8 cellular contexts compared by ENCODE assay signal in genomic region chr2:7427293-7428060, GRCh38.
DNase-seq lines count a peak whose midpoint lies in the region; ATAC-seq and TF ChIP-seq lines count a peak whose summit lies in the region.

No MANE protein-coding gene starts in this region.

- no peak overlapping the region for H3K9ac ChIP-seq in SK-N-SH

- peak; percentile 96 for TF ChIP-seq RAD21 in SK-N-SH (IDR thresholded peaks at IDR 0.05; ENCODE audit: low read length)

- TF ChIP-seq CTCF in AG10803 (conservative IDR thresholded peaks at IDR 0.05; ENCODE audit: low read length): peak; percentile 79
- TF ChIP-seq CTCF in GM12875 (IDR thresholded peaks at IDR 0.05; ENCODE audit: borderline replicate concordance, insufficient read depth, low read depth, low read length): peak; percentile 54; the same call in 1 of the 2 replicates
- TF ChIP-seq CTCF in SK-N-SH (IDR thresholded peaks at IDR 0.05): peak; percentile 90

- no peaks in the 10 kb centered on the region for H3K36me3 ChIP-seq in SK-N-SH (replicated peaks in 1 of 2; ENCODE audit: control insufficient read depth in 1 of 2, insufficient read depth in 2 of 2, low read length in 1 of 2)

- H3K4me2 ChIP-seq in SK-N-SH: no peak overlapping the region

- WGBS in SK-N-SH (ENCODE audit: low lambda C conversion rate): 35% methylated on average over 8 of the region's 8 CpGs

- CTCF ChIA-PET in SK-N-SH (lab: Yijun Ruan, JAX): interaction anchor here (0.5 to 5.0 kb wide), 123 partner anchors 10 to 1712 kb away, joined by 3 to 48 read pairs (median 4); partner anchors contain the start of gene ID2

- H3K27ac ChIP-seq in SK-N-SH (ENCODE audit: low read depth in 2 of 2, low read length in 1 of 2): no peak overlapping the region

- POLR2A ChIA-PET in SK-N-SH (lab: Yijun Ruan, JAX): interaction anchor here (1.8 kb wide), 1 partner anchor 1254 kb away, joined by 6 read pairs; the partner anchor contains the start of gene ID2

- H4K20me1 ChIP-seq in SK-N-SH (ENCODE audit: insufficient read depth): no peaks in the 10 kb centered on the region

- no peaks in the 10 kb centered on the region for H3F3A ChIP-seq in SK-N-SH (replicated peaks; ENCODE audit: insufficient read depth)

- peaks cover 28 to 36% of the 10 kb centered on the region in 2 donors for H3K4me1 Mint-ChIP-seq in effector memory CD8-positive, alpha-beta T cell (ENCODE audit: low read depth in 2 of 2)

- peak; percentile 60 for DNase-seq in AG10803 (ENCODE audit: low read depth)
- peak; percentile 75 for DNase-seq in NCI-H146 (lab: John Stamatoyannopoulos, UW)
- peak; percentile 80 for DNase-seq in SK-N-SH
- DNase-seq in effector memory CD8-positive, alpha-beta T cell: peak; percentile 42 to 55 (median 48)
- DNase-seq in midbrain (lab: John Stamatoyannopoulos, UW): peak; percentile 47
- no peak for DNase-seq in stimulated activated CD4-positive, alpha-beta T cell treated with anti-CD3 and anti-CD28 coated beads, Interleukin-15, amount 100 ng/mL, for 24 hours

- no peaks in the 10 kb centered on the region for H3K9me2 ChIP-seq in SK-N-SH

- H3K4me1 ChIP-seq in SK-N-SH (ENCODE audit: control insufficient read depth in 1 of 2, insufficient read depth in 2 of 2, low read depth in 1 of 2, low read length in 1 of 2): peaks cover 0 to 4% of the 10 kb centered on the region in 2 experiments; a peak in 2 of 4 replicates

- H3K9me3 Mint-ChIP-seq in effector memory CD8-positive, alpha-beta T cell: no peaks in the 10 kb centered on the region

- H3K36me3 Mint-ChIP-seq in effector memory CD8-positive, alpha-beta T cell (ENCODE audit: insufficient read depth): no peaks in the 10 kb centered on the region

- no peaks in the 10 kb centered on the region for H3K9me3 ChIP-seq in SK-N-SH

- H3K27me3 Mint-ChIP-seq in effector memory CD8-positive, alpha-beta T cell: peaks cover 0 to 4% of the 10 kb centered on the region in 2 donors

- peak overlapping the region in 1 of 2 donors; percentile 59 for H3K27ac Mint-ChIP-seq in effector memory CD8-positive, alpha-beta T cell

- no peaks in the 10 kb centered on the region for H3K79me2 ChIP-seq in SK-N-SH (ENCODE audit: insufficient read depth)

- peak overlapping the region in 1 of 2 donors; percentile 42 for H3K4me3 Mint-ChIP-seq in effector memory CD8-positive, alpha-beta T cell

- no peak overlapping the region for H2AFZ ChIP-seq in SK-N-SH (ENCODE audit: low read depth)

- TF ChIP-seq EP300 in SK-N-SH (IDR thresholded peaks at IDR 0.05; ENCODE audit: borderline replicate concordance in 1 of 2, low read depth in 1 of 2, low read length in 1 of 2): peak in 1 of 2 experiments; percentile 11; a peak in 1 of 4 replicates

- H3K27me3 ChIP-seq in SK-N-SH (ENCODE audit: insufficient read depth): no peaks in the 10 kb centered on the region

- H3K4me3 ChIP-seq in AG10803 (ENCODE audit: low read length): no peak overlapping the region
- H3K4me3 ChIP-seq in GM12875 (ENCODE audit: low read depth, low read length): no peak overlapping the region
- no peak overlapping the region for H3K4me3 ChIP-seq in SK-N-SH (ENCODE audit: low read depth in 2 of 2, low read length in 1 of 2)

- ATAC-seq in effector memory CD8-positive, alpha-beta T cell (replicated peaks): peak; percentile 48
- no peak for ATAC-seq in HG03565 (IDR thresholded peaks at IDR 0.05; ENCODE audit: unreplicated experiment)

TF ChIP-seq in SK-N-SH, 30 proteins besides CTCF, POLR2A, EP300 and RAD21:
- TF ChIP-seq NFIC (IDR thresholded peaks at IDR 0.05; ENCODE audit: borderline replicate concordance) (no peak), SMC3 (IDR thresholded peaks at IDR 0.05; ENCODE audit: low read depth, low read length) (peak; percentile 88), USF2 (IDR thresholded peaks at IDR 0.05; ENCODE audit: borderline replicate concordance, low read depth, low read length) (no peak), NRF1 (IDR thresholded peaks at IDR 0.05; ENCODE audit: low read depth, low read length) (peak; percentile 28; the same call in 1 of the 2 replicates), FOXJ3 (CRISPR knock-in tag; IDR thresholded peaks at IDR 0.05) (no peak), MXI1 (IDR thresholded peaks at IDR 0.05; ENCODE audit: low read depth, low read length) (no peak; the same call in 1 of the 2 replicates), GATA2 (CRISPR knock-in tag; IDR thresholded peaks at IDR 0.05) (peak; percentile 35; the same call in 1 of the 2 replicates)
